Comparison of ENCODE assay signal across 10 cellular contexts in genomic region chr16:20851601-20852000, GRCh38. TPM values are rescaled to one million over a fixed set of nuclear protein-coding genes. Genes with fewer than 3 reads are reported as not detected.
DNase-seq lines count a peak whose midpoint lies in the region; ATAC-seq and TF ChIP-seq lines count a peak whose summit lies in the region.
"Had no signal": no experiment of that assay in that cellular context is flagged by ENCODE, and none has a peak within 500 bp of the region (broad histone marks: within the 10 kb centered on the region; RNA-seq: fewer than 3 reads in every experiment).

No MANE protein-coding gene starts in this region.

- no peaks in the 10 kb centered on the region for H3K27me3 ChIP-seq in tibial artery

- intact Hi-C loops in lower leg skin (cut with DNase I; ENCODE audit: low total_unique reads) = no loop called here
- intact Hi-C loops in tibial artery (cut with DNase I; ENCODE audit: low total_unique reads) = loop anchor here (2.0 kb wide), 1 partner anchor 231 kb away; no protein-coding TSS in a partner anchor

- H3K4me3 ChIP-seq in coronary artery (peak overlapping the region; percentile 16), lower leg skin (ENCODE audit: low read depth, poor library complexity, severe bottlenecking) (no peak overlapping the region), tibial artery (no peak overlapping the region)

- TF ChIP-seq CTCF in coronary artery (IDR thresholded peaks at IDR 0.05) (no peak), lower leg skin (IDR thresholded peaks at IDR 0.05) (no peak), tibial artery (IDR thresholded peaks at IDR 0.05) (no peak)

- WGBS in lower leg skin, 2 donors = 19 to 20% methylated on average over 2 of the region's 2 CpGs

- peak overlapping the region; percentile 73 to 89 for H3K27ac ChIP-seq in coronary artery
- peak overlapping the region; percentile 75 to 76 for H3K27ac ChIP-seq in tibial artery

- H3K4me1 ChIP-seq in tibial artery = peaks cover 6 to 59% (median 42%) of the 10 kb centered on the region in 4 donors

- TF ChIP-seq POLR2A in lower leg skin (IDR thresholded peaks at IDR 0.05) = no peak

- peaks cover 4 to 7% (median 7%) of the 10 kb centered on the region in 3 donors for H3K36me3 ChIP-seq in tibial artery

- no peaks in the 10 kb centered on the region for H3K9me3 ChIP-seq in tibial artery

- DNase-seq in HuH-7.5 (ENCODE audit: low spot score) = peak; percentile 13
- DNase-seq in coronary artery (ENCODE audit: low spot score) = peak; percentile 95
- DNase-seq in lower leg skin (ENCODE audit: low spot score in 2 of 2) = peak; percentile 89 to 95
- peak; percentile 90 to 93 for DNase-seq in tibial artery
- no peak for DNase-seq in OCI-M1 (lab: John Stamatoyannopoulos, UW)
- DNase-seq in activated CD4-positive, alpha-beta T cell treated with anti-CD3 and anti-CD28 coated beads for 1 hour = no peak
- no peak for DNase-seq in SKM-1 (lab: John Stamatoyannopoulos, UW; ENCODE audit: unreplicated experiment)
- DNase-seq: activated T-cell treated with anti-CD3 and anti-CD28 coated beads for 4 hours, NCI-H2081 treated with DMSO at 0.1 percent for 48 hours had no signal

- no peak for ATAC-seq in HG02571 (IDR thresholded peaks at IDR 0.05; ENCODE audit: unreplicated experiment)

RNA-seq across cellular contexts. Expression of gene REXO5, which starts 45.3 kb away (rescaled TPM):
- total RNA-seq in lower leg skin = 10 to 100 TPM in 1 of 4 donors, 1 to 10 TPM in 3; 2.0 to 10.6 (median 6.2) TPM

RNA-seq across cellular contexts. Expression of gene ERI2, which starts 45.3 kb away (rescaled TPM):
- total RNA-seq in lower leg skin = 10 to 100 TPM in 3 of 4 donors, 1 to 10 TPM in 1; 6.7 to 15.5 (median 12.0) TPM

RNA-seq across cellular contexts. Expression of gene DCUN1D3, which starts 48.6 kb away (rescaled TPM):
- total RNA-seq in lower leg skin = 10 to 100 TPM; 18.2 to 20.8 (median 18.3) TPM

RNA-seq across cellular contexts. Expression of gene LYRM1, which starts 49.0 kb away (rescaled TPM):
- 10 to 100 TPM; 24.3 to 27.3 (median 25.5) TPM for total RNA-seq in lower leg skin

Comparison
In these comparisons a context has a peak if more than half of its experiments do, and no peak if none do; other contexts are left out.
1. DNase-seq: peak in HuH-7.5 (single experiment), coronary artery (single experiment), lower leg skin (2 of 2) and tibial artery (2 of 2); none in OCI-M1 (single experiment), activated CD4-positive, alpha-beta T cell treated with anti-CD3 and anti-CD28 coated beads for 1 hour (single experiment) and SKM-1 (single experiment).